25 cellular contexts compared by ENCODE assay signal in genomic region chr19:16749326-16749725, GRCh38.
"Had no signal": no experiment of that assay in that cellular context is flagged by ENCODE, and none has a peak within 500 bp of the region (broad histone marks: within the 10 kb centered on the region; RNA-seq: fewer than 3 reads in every experiment).

No MANE protein-coding gene starts in this region.

- H3K9me3 ChIP-seq: stomach, suprapubic skin, testis, thoracic aorta, thyroid gland, tibial artery, tibial nerve, transverse colon, upper lobe of left lung, upper lobe of right lung, uterus, vagina had no signal

- H3K4me1 ChIP-seq: stomach, suprapubic skin, testis, thyroid gland, transverse colon, upper lobe of left lung, upper lobe of right lung, uterus, vagina had no signal

- H3K27ac ChIP-seq: stomach, suprapubic skin, testis, thoracic aorta, thyroid gland, tibial artery, tibial nerve, transverse colon, upper lobe of left lung, upper lobe of right lung, uterus, vagina had no signal

- ATAC-seq: stimulated activated effector memory CD8-positive, alpha-beta T cell treated with anti-CD3 and anti-CD28 coated beads, Interleukin-12 subunit alpha, Interleukin-12 subunit beta, amount 100 ng/mL, for 72 hours; stimulated activated memory B cell treated with anti-CD40 and anti-IgM and Interleukin-4, amounts not matched to agents 10 μg/mL and 1 μg/mL and 100 μg/mL, for 72 hours; stimulated activated naive B cell treated with anti-CD40 and anti-IgM and Interleukin-4, amounts not matched to agents 10 μg/mL and 1 μg/mL and 100 μg/mL, for 72 hours; stimulated activated naive CD8-positive, alpha-beta T cell treated with anti-CD3 and anti-CD28 coated beads, Interleukin-15, amount 100 ng/mL, for 72 hours; stimulated activated naive CD8-positive, alpha-beta T cell treated with anti-CD3 and anti-CD28 coated beads, Interleukin-15, Interleukin-2, amounts not matched to agents 100 U/mL and 50 U/mL, for 24 hours; upper lobe of right lung had no signal

- H3K27me3 ChIP-seq: stomach, suprapubic skin, testis, thyroid gland, tibial nerve, upper lobe of left lung, upper lobe of right lung, uterus, vagina had no signal

- DNase-seq: stimulated activated CD4-positive, alpha-beta T cell treated with anti-CD3 and anti-CD28 coated beads, Interleukin-2, amount 100 ng/mL, for 48 hours; stimulated activated CD4-positive, alpha-beta T cell treated with anti-CD3 and anti-CD28 coated beads, Interleukin-4, amount 100 ng/mL, for 1 hour; stimulated activated CD4-positive, alpha-beta T cell treated with anti-CD3 and anti-CD28 coated beads, Interleukin-4, amount 100 ng/mL, for 24 hours; stimulated activated CD4-positive, alpha-beta T cell treated with anti-CD3 and anti-CD28 coated beads, Interleukin-4, amount 100 ng/mL, for 4 hours; stimulated activated CD8-positive, alpha-beta memory T cell treated with anti-CD3 and anti-CD28 coated beads, Interleukin-4, amount 100 ng/mL, for 48 hours; stimulated activated naive B cell treated with anti-CD40 and anti-IgM and Interleukin-4, amounts not matched to agents 10 μg/mL and 1 μg/mL and 100 μg/mL, for 72 hours; stimulated activated naive CD4-positive, alpha-beta T cell; stimulated activated naive CD4-positive, alpha-beta T cell treated with Interleukin-2 at 50 U/mL for 16 hours; stimulated activated naive CD8-positive, alpha-beta T cell treated with anti-CD3 and anti-CD28 coated beads, Interleukin-15, amount 100 ng/mL, for 72 hours; stimulated activated naive CD8-positive, alpha-beta T cell treated with anti-CD3 and anti-CD28 coated beads, Interleukin-15, Interleukin-2, amounts not matched to agents 100 U/mL and 50 U/mL, for 24 hours; stomach; testis; thyroid gland; tibial artery; transverse colon; trophoblast cell; upper lobe of right lung; uterus had no signal

- H3K36me3 ChIP-seq: suprapubic skin, thoracic aorta, thyroid gland, tibial artery, tibial nerve, transverse colon, upper lobe of left lung, upper lobe of right lung, uterus, vagina had no signal

- H3K4me3 ChIP-seq: stomach, suprapubic skin, testis, thoracic aorta, thyroid gland, tibial artery, tibial nerve, transverse colon, upper lobe of left lung, upper lobe of right lung, uterus, vagina had no signal
